9 cellular contexts compared by ENCODE assay signal in the genomic region with DNA sequence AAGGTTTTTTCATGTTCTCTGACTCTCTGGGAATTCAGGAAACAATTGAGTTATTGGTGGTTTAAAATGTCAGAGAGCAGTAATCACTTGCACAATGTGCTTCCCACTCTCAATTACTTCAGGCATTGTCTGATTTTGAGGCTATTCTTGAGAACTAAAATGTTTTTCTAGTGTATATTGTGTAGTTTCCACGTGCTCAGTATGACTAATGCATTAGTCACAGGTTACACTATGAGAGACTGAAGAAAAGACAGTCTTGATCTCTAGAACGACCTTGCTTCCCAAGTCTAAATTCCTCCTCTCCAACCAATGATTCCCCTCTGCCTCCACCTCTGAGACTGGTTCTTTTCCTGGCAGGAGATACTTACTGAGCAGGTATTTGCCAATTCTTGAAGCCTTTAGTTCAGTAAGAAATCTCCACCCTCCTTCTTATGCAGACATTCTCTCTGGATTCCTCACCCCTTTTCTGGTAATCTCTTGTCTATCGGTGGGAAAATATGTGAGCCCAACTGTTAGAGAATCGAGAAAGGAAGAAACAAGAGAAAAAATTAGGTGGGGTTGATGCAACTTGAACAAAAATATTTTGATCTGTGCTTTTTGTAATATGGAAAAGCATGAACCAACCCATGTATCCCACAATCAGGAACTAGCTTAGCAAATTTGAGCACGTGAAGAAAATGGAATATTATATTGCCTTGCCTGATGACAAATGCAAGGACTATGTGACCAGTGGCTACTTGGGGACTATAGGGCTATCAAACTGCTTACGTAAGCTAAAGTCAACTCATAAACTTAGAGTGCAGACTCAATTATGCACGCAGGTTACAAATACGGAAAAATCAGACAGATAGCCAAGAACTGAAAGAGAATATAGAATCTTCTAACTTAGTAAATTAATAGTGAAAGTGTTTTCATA.
DNase-seq lines count a peak whose midpoint lies in the region; ATAC-seq, FAIRE-seq and TF ChIP-seq lines count a peak whose summit lies in the region.
"Had no signal": no experiment of that assay in that cellular context is flagged by ENCODE, and none has a peak within 500 bp of the region (broad histone marks: within the 10 kb centered on the region; RNA-seq: fewer than 3 reads in every experiment).

No MANE protein-coding gene starts in this region.

- ATAC-seq in PC-3 = peak; percentile 81
- ATAC-seq in HG03571 (IDR thresholded peaks at IDR 0.05; ENCODE audit: unreplicated experiment) = no peak
- no peak for ATAC-seq in GM18867 (IDR thresholded peaks at IDR 0.05; ENCODE audit: unreplicated experiment)

- H3K4me1 ChIP-seq in PC-3 (ENCODE audit: insufficient read depth, low read length) (peaks cover 44% of the 10 kb centered on the region), prostate gland (replicated peaks) (no peaks in the 10 kb centered on the region), neural progenitor cell (peaks cover 3% of the 10 kb centered on the region)

- no peaks in the 10 kb centered on the region for H3K79me2 ChIP-seq in PC-3 (ENCODE audit: low read length)
- no peaks in the 10 kb centered on the region for H3K79me2 ChIP-seq in neural progenitor cell (ENCODE audit: low read depth)

- intact Hi-C loops in PC-3 (cut with micrococcal nuclease) = no loop called here
- intact Hi-C loops in prostate gland (cut with DNase I) = no loop called here

- peak; percentile 18 for DNase-seq in NCI-H2196 (lab: John Stamatoyannopoulos, UW; ENCODE audit: unreplicated experiment)
- no peak for DNase-seq in NCI-H2196 treated with DMSO at 0.1 percent for 48 hours (lab: John Stamatoyannopoulos, UW; ENCODE audit: unreplicated experiment)
- DNase-seq in PC-3 = peak; percentile 93
- no peak for DNase-seq in prostate gland (ENCODE audit: low spot score)
- DNase-seq in neural progenitor cell (ENCODE audit: low spot score) = no peak

- H3K9ac ChIP-seq in PC-3 (ENCODE audit: low read length) (peak overlapping the region; percentile 85), neural progenitor cell (no peak overlapping the region)

- no peak overlapping the region for H3K4me3 Mint-ChIP-seq in neural progenitor cell

- H3K4me3 ChIP-seq in PC-3 (ENCODE audit: low read length) = no peak overlapping the region
- no peak overlapping the region for H3K4me3 ChIP-seq in prostate gland
- no peak overlapping the region for H3K4me3 ChIP-seq in neural progenitor cell

- no peaks in the 10 kb centered on the region for H3K9me2 ChIP-seq in PC-3 (replicated peaks; ENCODE audit: low read length)

- H3K36me3 Mint-ChIP-seq in neural progenitor cell = no peaks in the 10 kb centered on the region

- H3K9me3 Mint-ChIP-seq in neural progenitor cell = peaks cover 15% of the 10 kb centered on the region

- 39% methylated on average over 8 of the region's 8 CpGs for WGBS in prostate gland

- no peaks in the 10 kb centered on the region; the same call in 1 of the 2 replicates for H3K9me3 ChIP-seq in PC-3 (ENCODE audit: low read length)
- H3K9me3 ChIP-seq in prostate gland = no peaks in the 10 kb centered on the region
- no peaks in the 10 kb centered on the region for H3K9me3 ChIP-seq in neural progenitor cell (ENCODE audit: low read depth)

- H2AFZ ChIP-seq in PC-3 (ENCODE audit: low read length) (no peak overlapping the region), neural progenitor cell (replicated peaks) (no peak overlapping the region)

- no peaks in the 10 kb centered on the region for H3K36me3 ChIP-seq in PC-3 (ENCODE audit: low read depth, low read length)
- H3K36me3 ChIP-seq in prostate gland = no peaks in the 10 kb centered on the region
- no peaks in the 10 kb centered on the region for H3K36me3 ChIP-seq in neural progenitor cell

- peak overlapping the region; percentile 60 for H3K4me2 ChIP-seq in PC-3 (ENCODE audit: low read length)
- H3K4me2 ChIP-seq in neural progenitor cell = no peak overlapping the region

- CTCF ChIA-PET in PC-3 (lab: Charles Lee) = no interaction called here

- peaks cover 4% of the 10 kb centered on the region for H3K27me3 Mint-ChIP-seq in neural progenitor cell (ENCODE audit: insufficient read depth, low read depth)

- H3F3A ChIP-seq in PC-3 (ENCODE audit: low read length, unreplicated experiment) (peaks cover 10% of the 10 kb centered on the region), neural progenitor cell (ENCODE audit: low read depth) (no peaks in the 10 kb centered on the region)

- no peak for TF ChIP-seq POLR2A in prostate gland (IDR thresholded peaks at IDR 0.05)

- H3K27ac ChIP-seq in PC-3 (ENCODE audit: low read length) (peak overlapping the region; percentile 99), prostate gland (peak overlapping the region; percentile 60 to 72), neural progenitor cell (no peak overlapping the region)

- TSS peak; percentile 65 for BruUV-seq in PC-3 (replicated peaks; lab: Mats Ljungman, UMichigan)

- H4K20me1 ChIP-seq in PC-3 (ENCODE audit: low read length) (no peaks in the 10 kb centered on the region), neural progenitor cell (ENCODE audit: low read depth) (no peaks in the 10 kb centered on the region)

- no peaks in the 10 kb centered on the region for H3K27me3 ChIP-seq in PC-3 (ENCODE audit: low read length)
- no peaks in the 10 kb centered on the region for H3K27me3 ChIP-seq in prostate gland (replicated peaks; ENCODE audit: insufficient read depth)
- no peaks in the 10 kb centered on the region for H3K27me3 ChIP-seq in neural progenitor cell

- FAIRE-seq in endometrium (lab: Jason Lieb, UNC) = peak; percentile 61
- FAIRE-seq: A204.1 had no signal

- no peak for TF ChIP-seq CTCF in PC-3 (conservative IDR thresholded peaks at IDR 0.05; ENCODE audit: low read depth, low read length)
- no peak for TF ChIP-seq CTCF in prostate gland (IDR thresholded peaks at IDR 0.05)
- TF ChIP-seq CTCF in neural progenitor cell (IDR thresholded peaks at IDR 0.05) = no peak

- H3K4me1 Mint-ChIP-seq in neural progenitor cell = peaks cover 12% of the 10 kb centered on the region

- H3K27ac Mint-ChIP-seq in neural progenitor cell = no peak overlapping the region

- POLR2A ChIA-PET in PC-3 (lab: Charles Lee; ENCODE audit: unreplicated experiment) = interaction anchor here (0.9 kb wide), 1 partner anchor 9 kb away, joined by 3 read pairs; no protein-coding TSS in a partner anchor

Comparison
In these comparisons a context has a peak if more than half of its experiments do, and no peak if none do; other contexts are left out.
1. DNase-seq: peak in NCI-H2196 (single experiment) and PC-3 (single experiment); none in NCI-H2196 treated with DMSO at 0.1 percent for 48 hours (single experiment), prostate gland (single experiment) and neural progenitor cell (single experiment).